ENCODE assay signal across 7 cellular contexts in the genomic region with DNA sequence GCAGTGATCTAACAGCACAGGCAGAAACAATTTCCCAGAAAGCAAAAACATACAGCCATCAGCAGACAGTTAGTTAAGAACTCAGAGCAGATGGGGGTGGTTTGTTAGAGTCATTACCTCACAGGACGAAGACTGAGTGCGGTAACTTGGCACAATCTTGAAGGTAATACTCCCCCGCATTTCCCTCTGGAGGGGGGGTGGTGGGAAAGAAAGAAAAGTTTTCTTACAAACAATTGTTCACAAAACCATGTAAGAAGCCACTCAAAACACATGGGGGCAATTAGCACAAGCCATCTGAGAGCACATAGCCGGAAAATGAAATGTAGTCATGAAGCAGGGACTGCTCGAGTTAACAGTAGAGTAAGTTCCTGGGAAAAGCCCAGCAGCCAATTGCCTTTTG.
A peak's percentile ranks its signal among the peaks of the same experiment; 100 is the strongest.
DNase-seq lines count a peak whose midpoint lies in the region; ATAC-seq and TF ChIP-seq lines count a peak whose summit lies in the region.

No MANE protein-coding gene starts in this region.

- no peak overlapping the region for H4K5ac ChIP-seq in H9 (ENCODE audit: insufficient read length, low read depth, low read length)

- H3K9me3 Mint-ChIP-seq in H9 (peaks cover 33 to 41% of the 10 kb centered on the region in 2 experiments), glutamatergic neuron (ENCODE audit: unreplicated experiment) (no peaks in the 10 kb centered on the region)

- no peaks in the 10 kb centered on the region for H3K4me1 ChIP-seq in H9 (ENCODE audit: insufficient read depth, low read length)

- H3K27me3 ChIP-seq in H9 (ENCODE audit: insufficient read depth, low read length): no peaks in the 10 kb centered on the region

- no peak overlapping the region for H4K91ac ChIP-seq in H9 (ENCODE audit: insufficient read length, low read depth, low read length)

- no peaks in the 10 kb centered on the region for H4K20me1 ChIP-seq in H9 (ENCODE audit: control insufficient read depth, insufficient read depth, insufficient read length)

- H3K27ac Mint-ChIP-seq in H9 (peak overlapping the region in 1 of 3 experiments; percentile 50; a peak in 1 of 7 replicates), glutamatergic neuron (ENCODE audit: unreplicated experiment) (peak overlapping the region; percentile 17)

- no peak overlapping the region for H3K9ac ChIP-seq in H9 (ENCODE audit: extremely low read depth, insufficient read length, low read length)

- peaks cover 0 to 9% of the 10 kb centered on the region in 2 experiments; a peak in 1 of 4 replicates for H3K4me1 Mint-ChIP-seq in H9
- H3K4me1 Mint-ChIP-seq in glutamatergic neuron (ENCODE audit: low read depth, unreplicated experiment): peaks cover 7% of the 10 kb centered on the region

- no peak overlapping the region for H3K23ac ChIP-seq in H9 (ENCODE audit: insufficient read length, low read depth, low read length)

- H3K4me3 Mint-ChIP-seq in H9 (no peak overlapping the region), glutamatergic neuron (ENCODE audit: unreplicated experiment) (no peak overlapping the region)

- DNase-seq in H9 (no peak), glutamatergic neuron (no peak), iPS-NIHi7 (ENCODE audit: extremely low spot score) (no peak), SW 1271 (lab: John Stamatoyannopoulos, UW) (no peak)
- peak; percentile 24 to 26 for DNase-seq in activated CD4-positive, alpha-beta T cell treated with anti-CD3 and anti-CD28 coated beads, Interleukin-2, amount 50 U/mL, for 4 hours
- DNase-seq in stimulated activated CD4-positive, alpha-beta T cell treated with anti-CD3 and anti-CD28 coated beads, Interleukin-2, amount 100 ng/mL, for 4 hours (ENCODE audit: low read depth): peak; percentile 16

- H3K27me3 Mint-ChIP-seq in H9 (ENCODE audit: low read depth): no peaks in the 10 kb centered on the region
- H3K27me3 Mint-ChIP-seq in glutamatergic neuron (ENCODE audit: unreplicated experiment): peaks cover under 1% of the 10 kb centered on the region

- no peak overlapping the region for H3K4me2 ChIP-seq in H9 (ENCODE audit: insufficient read depth, insufficient read length, low read length)

- ATAC-seq in GM21619 (IDR thresholded peaks at IDR 0.05; ENCODE audit: unreplicated experiment): no peak

- H2BK15ac ChIP-seq in H9 (ENCODE audit: low read depth, low read length): no peak overlapping the region

- TF ChIP-seq CTCF in H9 (conservative IDR thresholded peaks at IDR 0.05): no peak
- no peak for TF ChIP-seq CTCF in glutamatergic neuron (IDR thresholded peaks at IDR 0.05; ENCODE audit: partially characterized antibody, unreplicated experiment)

- H3K79me2 ChIP-seq in H9 (ENCODE audit: insufficient read depth, low read length): no peaks in the 10 kb centered on the region

- H3K27ac ChIP-seq in H9 (ENCODE audit: insufficient read length, low read depth, low read length): peak overlapping the region; percentile 2

- H2BK120ac ChIP-seq in H9 (ENCODE audit: low read depth, low read length, poor library complexity, severe bottlenecking): no peak overlapping the region

- H3K36me3 Mint-ChIP-seq in H9 (ENCODE audit: insufficient read depth in 1 of 3, low read depth in 3 of 3) (peaks cover under 1 to 8% (median 6%) of the 10 kb centered on the region in 3 experiments; a peak in 4 of 7 replicates), glutamatergic neuron (ENCODE audit: unreplicated experiment) (no peaks in the 10 kb centered on the region)

- no peak overlapping the region for H3K4ac ChIP-seq in H9 (ENCODE audit: low read depth, low read length)

- peak overlapping the region; percentile 60 for H2BK20ac ChIP-seq in H9 (ENCODE audit: low read depth, low read length, poor library complexity, severe bottlenecking)

- no peak overlapping the region for H2AK5ac ChIP-seq in H9 (ENCODE audit: insufficient read length, low read length)

- H2AFZ ChIP-seq in H9 (ENCODE audit: low read length): no peak overlapping the region

- no peaks in the 10 kb centered on the region for H3K9me3 ChIP-seq in H9 (ENCODE audit: control insufficient read depth, low read depth, low read length)

- no peaks in the 10 kb centered on the region for H3K23me2 ChIP-seq in H9 (ENCODE audit: insufficient read length, low read depth, low read length, poor library complexity, severe bottlenecking)

- no peak overlapping the region for H4K8ac ChIP-seq in H9 (replicated peaks; ENCODE audit: insufficient read length, low read depth, low read length)

- H3T11ph ChIP-seq in H9 (ENCODE audit: low read length): no peak overlapping the region

- H2BK5ac ChIP-seq in H9 (ENCODE audit: insufficient read length, low read length): no peak overlapping the region

- no peaks in the 10 kb centered on the region for H3K79me1 ChIP-seq in H9 (ENCODE audit: insufficient read depth, low read depth, low read length, poor library complexity, severe bottlenecking)

- no peak overlapping the region for H2BK12ac ChIP-seq in H9 (ENCODE audit: insufficient read length, low read depth, low read length)

- no peak overlapping the region for H3K14ac ChIP-seq in H9 (ENCODE audit: insufficient read depth, low read length)

- no peak overlapping the region for H3K56ac ChIP-seq in H9 (ENCODE audit: insufficient read length, low read depth, low read length)

- no peak overlapping the region for H3K18ac ChIP-seq in H9 (ENCODE audit: insufficient read length, low read depth, low read length)

- no CpG with 5 or more reads among the region's 5 CpGs for WGBS in H9 (ENCODE audit: extremely low coverage, insufficient read length, low lambda C conversion rate)

Comparison
In these comparisons a context has a peak if more than half of its experiments do, and no peak if none do; other contexts are left out.
1. DNase-seq: peak in activated CD4-positive, alpha-beta T cell treated with anti-CD3 and anti-CD28 coated beads, Interleukin-2, amount 50 U/mL, for 4 hours (2 of 2) and stimulated activated CD4-positive, alpha-beta T cell treated with anti-CD3 and anti-CD28 coated beads, Interleukin-2, amount 100 ng/mL, for 4 hours (single experiment); none in H9 (single experiment), glutamatergic neuron (single experiment), iPS-NIHi7 (single experiment) and SW 1271 (0 of 2).